Comparison of ENCODE assay signal across 17 cellular contexts in genomic region chr5:158039911-158040347, GRCh38.
DNase-seq lines count a peak whose midpoint lies in the region; ATAC-seq and TF ChIP-seq lines count a peak whose summit lies in the region.
"Had no signal": no experiment of that assay in that cellular context is flagged by ENCODE, and none has a peak within 500 bp of the region (broad histone marks: within the 10 kb centered on the region; RNA-seq: fewer than 3 reads in every experiment).

No MANE protein-coding gene starts in this region.

- H3K9me3 Mint-ChIP-seq in MCF 10A (ENCODE audit: unreplicated experiment): peaks cover 3% of the 10 kb centered on the region
- H3K9me3 Mint-ChIP-seq in naive thymus-derived CD8-positive, alpha-beta T cell: peaks cover 2 to 23% (median 10%) of the 10 kb centered on the region in 9 donors

- H3K36me3 Mint-ChIP-seq in MCF 10A (ENCODE audit: insufficient read depth, unreplicated experiment): no peaks in the 10 kb centered on the region
- H3K36me3 Mint-ChIP-seq in naive thymus-derived CD8-positive, alpha-beta T cell: peaks cover 0 to 15% (median 1%) of the 10 kb centered on the region in 3 donors

- no peak overlapping the region for H3K4me3 ChIP-seq in mammary epithelial cell (replicated peaks in 1 of 3; ENCODE audit: insufficient read depth in 1 of 3, low read depth in 2 of 3, low read length in 3 of 3)
- H3K4me3 ChIP-seq: cardiac muscle cell, SJCRH30, thyroid gland had no signal

- no peak overlapping the region for H3K27ac Mint-ChIP-seq in MCF 10A (ENCODE audit: low read depth, unreplicated experiment)
- no peak overlapping the region for H3K27ac Mint-ChIP-seq in naive thymus-derived CD8-positive, alpha-beta T cell
- H3K27ac Mint-ChIP-seq: activated naive CD4-positive, alpha-beta T cell treated with anti-CD3 and anti-CD28 coated beads, Interleukin-2, amount 10 ng/mL, durations not matched to agents 7 days and 5 days; endodermal cell had no signal

- H3K4me1 ChIP-seq in mammary epithelial cell (ENCODE audit: insufficient read depth, low read length): no peaks in the 10 kb centered on the region
- H3K4me1 ChIP-seq: SJCRH30, thyroid gland had no signal

- H3K4me1 Mint-ChIP-seq in MCF 10A (ENCODE audit: insufficient read depth, unreplicated experiment): peaks cover 10% of the 10 kb centered on the region
- H3K4me1 Mint-ChIP-seq in naive thymus-derived CD8-positive, alpha-beta T cell: no peaks in the 10 kb centered on the region
- H3K4me1 Mint-ChIP-seq: activated naive CD4-positive, alpha-beta T cell treated with anti-CD3 and anti-CD28 coated beads, Interleukin-2, amount 10 ng/mL, durations not matched to agents 7 days and 5 days; endodermal cell had no signal

- 50% methylated on average over 2 of the region's 2 CpGs for WGBS in mammary epithelial cell (ENCODE audit: low coverage, missing lambda C conversion rate)

- dilution Hi-C loops in mammary epithelial cell (cut with HindIII; ENCODE audit: low sequenced_read_pairs): no loop called here

- BruUV-seq in mammary epithelial cell (replicated peaks; lab: Mats Ljungman, UMichigan) (no TSS peak), MCF 10A (replicated peaks; lab: Mats Ljungman, UMichigan) (no TSS peak)

- H3K27me3 ChIP-seq in mammary epithelial cell (ENCODE audit: insufficient read depth, low read length): no peaks in the 10 kb centered on the region
- H3K27me3 ChIP-seq: cardiac muscle cell, SJCRH30, thyroid gland had no signal

- H4K20me1 ChIP-seq in mammary epithelial cell (ENCODE audit: insufficient read depth, low read length): no peaks in the 10 kb centered on the region

- H3K79me2 ChIP-seq in mammary epithelial cell (ENCODE audit: insufficient read depth, low read length): no peaks in the 10 kb centered on the region

- CTCF ChIA-PET in mammary epithelial cell (lab: Charles Lee; ENCODE audit: low non-redundant PET): no interaction called here
- CTCF ChIA-PET in MCF 10A (lab: Yijun Ruan, JAX): interaction anchor here (0.5 to 2.1 kb wide), 3 partner anchors 16 to 1013 kb away, joined by 3 to 11 read pairs (median 5); no protein-coding TSS in a partner anchor

- no peaks in the 10 kb centered on the region for H3K36me3 ChIP-seq in mammary epithelial cell (ENCODE audit: insufficient read depth, low read length)
- H3K36me3 ChIP-seq: cardiac muscle cell, SJCRH30, thyroid gland had no signal

- no peak overlapping the region for H2AFZ ChIP-seq in mammary epithelial cell (ENCODE audit: low read depth, low read length)

- no peak overlapping the region for H3K27ac ChIP-seq in mammary epithelial cell (ENCODE audit: insufficient read depth, low read depth, low read length)
- H3K27ac ChIP-seq: cardiac muscle cell, SJCRH30, thyroid gland had no signal

- H3K4me2 ChIP-seq in mammary epithelial cell (ENCODE audit: insufficient read depth, low read depth, low read length): no peak overlapping the region

- in situ Hi-C loops in mammary epithelial cell (cut with MboI; ENCODE audit: low sequenced_read_pairs in 2 of 2): no loop called here

- H3K9ac ChIP-seq in mammary epithelial cell (ENCODE audit: insufficient read depth, low read length): no peak overlapping the region

- no peaks in the 10 kb centered on the region for H3K9me3 ChIP-seq in mammary epithelial cell (replicated peaks; ENCODE audit: insufficient read depth, low read length)
- H3K9me3 ChIP-seq: SJCRH30, thyroid gland had no signal

- POLR2A ChIA-PET in MCF 10A (lab: Yijun Ruan, JAX): interaction anchor here (0.9 to 1.1 kb wide), 2 partner anchors 15 to 272 kb away, joined by 3 read pairs; no protein-coding TSS in a partner anchor
- POLR2A ChIA-PET in naive thymus-derived CD8-positive, alpha-beta T cell (lab: Charles Lee): no interaction called here

- TF ChIP-seq CTCF in mammary epithelial cell (conservative IDR thresholded peaks at IDR 0.05 in 1 of 2, IDR thresholded peaks at IDR 0.05 in 1 of 2; ENCODE audit: extremely low read depth in 1 of 2, insufficient read depth in 1 of 2, low read depth in 1 of 2, low read length in 2 of 2): no peak
- TF ChIP-seq CTCF in MCF 10A (IDR thresholded peaks at IDR 0.05; ENCODE audit: unreplicated experiment): no peak

- ATAC-seq in GM21737 (IDR thresholded peaks at IDR 0.05; ENCODE audit: unreplicated experiment): peak; percentile 81
- peak; percentile 88 for ATAC-seq in HG03432 (IDR thresholded peaks at IDR 0.05; ENCODE audit: unreplicated experiment)
- no peak for ATAC-seq in naive thymus-derived CD8-positive, alpha-beta T cell

- DNase-seq in mammary epithelial cell: peak; percentile 11
- DNase-seq in MCF 10A (ENCODE audit: unreplicated experiment): no peak
- no peak for DNase-seq in NK-92 treated with Interleukin-12 subunit alpha and Interleukin-12 subunit beta, amount 100 ng/mL, for 24 hours (lab: John Stamatoyannopoulos, UW)
- no peak for DNase-seq in germinal center (ENCODE audit: low spot score)
- no peak for DNase-seq in naive thymus-derived CD8-positive, alpha-beta T cell
- DNase-seq in NCI-H510A (lab: John Stamatoyannopoulos, UW): no peak
- DNase-seq: activated naive CD4-positive, alpha-beta T cell treated with anti-CD3 and anti-CD28 coated beads, Interleukin-2, amount 10 ng/mL, durations not matched to agents 7 days and 5 days; endodermal cell; KG1; kidney; NCI-H774; posterior cingulate gyrus; SJCRH30; thyroid gland had no signal

- no peak overlapping the region for H3K4me3 Mint-ChIP-seq in MCF 10A (ENCODE audit: unreplicated experiment)
- no peak overlapping the region for H3K4me3 Mint-ChIP-seq in naive thymus-derived CD8-positive, alpha-beta T cell
- H3K4me3 Mint-ChIP-seq: activated naive CD4-positive, alpha-beta T cell treated with anti-CD3 and anti-CD28 coated beads, Interleukin-2, amount 10 ng/mL, durations not matched to agents 7 days and 5 days; endodermal cell had no signal

- no peaks in the 10 kb centered on the region for H3K27me3 Mint-ChIP-seq in MCF 10A (ENCODE audit: insufficient read depth, unreplicated experiment)
- peaks cover 0 to 8% (median 5%) of the 10 kb centered on the region in 5 donors for H3K27me3 Mint-ChIP-seq in naive thymus-derived CD8-positive, alpha-beta T cell

- intact Hi-C loops in mammary epithelial cell (cut with micrococcal nuclease): no loop called here
- intact Hi-C loops in MCF 10A (cut with micrococcal nuclease): no loop called here

Comparison
In these comparisons a context has a peak if more than half of its experiments do, and no peak if none do; other contexts are left out.
1. ATAC-seq: peak in GM21737 (single experiment) and HG03432 (single experiment); none in naive thymus-derived CD8-positive, alpha-beta T cell (0 of 2).